Comparison of ENCODE assay signal across 27 cellular contexts in the genomic region with DNA sequence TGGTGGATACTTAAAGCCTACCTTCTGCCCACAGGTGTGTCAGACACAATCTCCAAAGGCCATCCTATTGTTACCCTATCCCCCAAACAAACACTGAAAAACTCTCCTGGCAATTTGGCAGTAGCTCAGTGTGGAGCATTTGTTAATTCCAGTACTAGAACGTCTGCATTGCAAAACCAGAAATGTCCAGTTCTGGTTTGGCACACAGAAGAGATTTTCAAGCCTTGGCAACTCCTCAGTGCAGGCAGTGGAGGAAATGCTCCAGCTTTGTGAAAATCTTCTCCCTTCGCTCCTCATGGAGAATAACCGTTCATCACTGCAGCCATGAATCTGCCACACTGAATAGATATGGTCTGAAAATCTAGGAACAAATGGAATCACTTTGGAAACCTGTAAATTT. TPM values are rescaled to one million over a fixed set of nuclear protein-coding genes. Genes with fewer than 3 reads are reported as not detected.
DNase-seq lines count a peak whose midpoint lies in the region; FAIRE-seq and TF ChIP-seq lines count a peak whose summit lies in the region.
"Had no signal": no experiment of that assay in that cellular context is flagged by ENCODE, and none has a peak within 500 bp of the region (broad histone marks: within the 10 kb centered on the region; RNA-seq: fewer than 3 reads in every experiment).

No MANE protein-coding gene starts in this region.

- no peak overlapping the region for H3K9ac ChIP-seq in astrocyte (ENCODE audit: low read length)

- peaks cover 10% of the 10 kb centered on the region for H3K27me3 Mint-ChIP-seq in astrocyte (ENCODE audit: low read depth, unreplicated experiment)

- H3K4me3 ChIP-seq in astrocyte (ENCODE audit: insufficient read depth, low read depth, low read length) (no peak overlapping the region), fibroblast of pulmonary artery (replicated peaks; ENCODE audit: low read depth, low read length) (no peak overlapping the region), thyroid gland (replicated peaks in 1 of 3) (no peak overlapping the region)
- H3K4me3 ChIP-seq: A549, SJCRH30 had no signal

- intact Hi-C loops in thyroid gland (cut with DNase I) = loop anchor here (5.0 to 10.0 kb wide), 3 partner anchors 62 to 535 kb away; no protein-coding TSS in a partner anchor

- H3K4me1 ChIP-seq in astrocyte (ENCODE audit: insufficient read depth, low read length) = peaks cover 3% of the 10 kb centered on the region
- H3K4me1 ChIP-seq in thyroid gland = no peaks in the 10 kb centered on the region
- H3K4me1 ChIP-seq: BE2C, SJCRH30 had no signal

- H3K36me3 ChIP-seq in astrocyte (ENCODE audit: insufficient read depth, low read length) = no peaks in the 10 kb centered on the region
- H3K36me3 ChIP-seq in thyroid gland = no peaks in the 10 kb centered on the region
- H3K36me3 ChIP-seq: BE2C, SJCRH30 had no signal

- peaks cover 3% of the 10 kb centered on the region for H3K79me2 ChIP-seq in astrocyte (ENCODE audit: insufficient read depth, low read length)

- DNase-seq in AG20443 (ENCODE audit: low spot score) = peak; percentile 35
- DNase-seq in astrocyte (ENCODE audit: low read depth) = peak; percentile 8
- DNase-seq in fibroblast of pulmonary artery (ENCODE audit: low read depth) = peak; percentile 27
- DNase-seq in thyroid gland = peak; percentile 18 to 47
- DNase-seq in NCI-H1436 treated with DMSO at 0.1 percent for 48 hours (lab: John Stamatoyannopoulos, UW) = no peak
- no peak for DNase-seq in urothelium cell line (ENCODE audit: low spot score)
- no peak for DNase-seq in NCI-H1417 (lab: John Stamatoyannopoulos, UW)
- DNase-seq: BE2C; CD8-positive, alpha-beta memory T cell; DMS 273 treated with DMSO at 0.1 percent for 48 hours; DMS79 treated with DMSO at 0.1 percent for 48 hours; GF-D8; HCEC 1CT; NCI-H1092; NCI-H1436; NCI-H1930; NCI-H2107; NCI-H446; NCI-H524 treated with DMSO at 0.1 percent for 48 hours; NCI-H774; PC-3; SJCRH30 had no signal

- H3K4me3 Mint-ChIP-seq in astrocyte (ENCODE audit: unreplicated experiment) = no peak overlapping the region

- H3K36me3 Mint-ChIP-seq in astrocyte (ENCODE audit: low read depth, unreplicated experiment) = no peaks in the 10 kb centered on the region

- no peak overlapping the region for H2AFZ ChIP-seq in astrocyte (ENCODE audit: low read depth, low read length)

- no peak overlapping the region for H3K27ac ChIP-seq in astrocyte (ENCODE audit: low read depth, low read length)
- H3K27ac ChIP-seq in thyroid gland = no peak overlapping the region
- H3K27ac ChIP-seq: A549, HL-60, SJCRH30 had no signal

- 17 to 26% methylated on average over 3 of the region's 3 CpGs for WGBS in thyroid gland, 2 donors

- no peak for TF ChIP-seq CTCF in astrocyte (IDR thresholded peaks at IDR 0.05; ENCODE audit: insufficient read depth, low read depth, low read length)
- TF ChIP-seq CTCF in fibroblast of pulmonary artery (IDR thresholded peaks at IDR 0.05; ENCODE audit: low read length, missing control alignments) = no peak
- TF ChIP-seq CTCF in thyroid gland (IDR thresholded peaks at IDR 0.05) = no peak

- FAIRE-seq in astrocyte (lab: Jason Lieb, UNC) (no peak), urothelium cell line (lab: Jason Lieb, UNC) (no peak)
- FAIRE-seq: GM12892, H1 had no signal

- TF ChIP-seq POLR2A in thyroid gland (IDR thresholded peaks at IDR 0.05) = no peak

- peaks cover 3% of the 10 kb centered on the region for H3K4me1 Mint-ChIP-seq in astrocyte (ENCODE audit: low read depth, unreplicated experiment)

- H3K27ac Mint-ChIP-seq in astrocyte (ENCODE audit: unreplicated experiment) = no peak overlapping the region
- H3K27ac Mint-ChIP-seq: CD14-positive monocyte had no signal

- H3K9me3 ChIP-seq in astrocyte (ENCODE audit: insufficient read depth, low read depth, low read length) (no peaks in the 10 kb centered on the region), thyroid gland (no peaks in the 10 kb centered on the region)
- H3K9me3 ChIP-seq: A549, BE2C, SJCRH30 had no signal

- H3K27me3 ChIP-seq in astrocyte (ENCODE audit: insufficient read depth, low read length) (peaks cover 2% of the 10 kb centered on the region), thyroid gland (no peaks in the 10 kb centered on the region)
- H3K27me3 ChIP-seq: SJCRH30 had no signal

- H3K9me3 Mint-ChIP-seq in astrocyte (ENCODE audit: unreplicated experiment) = no peaks in the 10 kb centered on the region
- H3K9me3 Mint-ChIP-seq: CD8-positive, alpha-beta memory T cell had no signal

- no peak overlapping the region for H3K4me2 ChIP-seq in astrocyte (ENCODE audit: low read length)
- H3K4me2 ChIP-seq: A549 had no signal

- no peaks in the 10 kb centered on the region for H4K20me1 ChIP-seq in astrocyte (ENCODE audit: insufficient read depth, low read length)

RNA-seq across cellular contexts. Expression of a gene that starts 5.3 kb away (rescaled TPM):
- total RNA-seq in astrocyte (2.6 and 6.4 TPM in 2 replicates), thyroid gland (10 to 100 TPM; 28.6 to 79.8 (median 66.9) TPM)

Comparison
In these comparisons a context has a peak if more than half of its experiments do, and no peak if none do; other contexts are left out.
1. DNase-seq: peak in AG20443 (single experiment), astrocyte (single experiment), fibroblast of pulmonary artery (single experiment) and thyroid gland (2 of 2); none in NCI-H1436 treated with DMSO at 0.1 percent for 48 hours (single experiment), urothelium cell line (single experiment) and NCI-H1417 (0 of 3).